ENCODE assay signal across 21 cellular contexts in the genomic region with DNA sequence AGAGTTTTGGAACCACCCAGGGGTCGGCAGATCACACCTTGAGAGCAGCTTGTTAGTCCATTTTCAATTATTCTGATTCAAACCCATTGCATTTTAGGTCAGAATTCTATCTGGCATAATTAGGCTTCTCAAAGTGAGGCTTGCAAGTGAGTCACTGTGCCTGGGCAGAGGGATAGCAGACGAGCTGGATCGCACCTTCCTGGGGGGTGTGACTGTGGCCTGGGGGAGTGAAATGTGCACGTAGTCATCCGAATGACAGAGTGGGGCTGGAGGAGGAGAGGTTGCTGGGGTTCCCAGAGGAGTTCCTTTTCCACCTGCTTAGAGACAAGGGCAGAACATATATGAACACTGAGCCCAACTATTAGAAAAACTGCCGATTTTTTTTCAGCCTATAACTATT. TPM values are rescaled to one million over a fixed set of nuclear protein-coding genes. Genes with fewer than 3 reads are reported as not detected.
"Had no signal": no experiment of that assay in that cellular context is flagged by ENCODE, and none has a peak within 500 bp of the region (broad histone marks: within the 10 kb centered on the region; RNA-seq: fewer than 3 reads in every experiment).

No MANE protein-coding gene starts in this region.

- DNase-seq: KBM-7, MV-4-11, NCI-H1048, NCI-H1105, NCI-H1417, NCI-H146, NCI-H1694 treated with DMSO at 0.1 percent for 48 hours, NCI-H1930, NCI-H2081, NCI-H2107, NCI-H2227 treated with DMSO at 0.1 percent for 48 hours, NCI-H524, NCI-H526 treated with DMSO at 0.1 percent for 48 hours, NCI-H774, Right ventricle myocardium superior, RPMI8226, SIG-M5 had no signal

- H3K4me3 ChIP-seq: SJSA1, SK-N-MC had no signal

- H3K27me3 ChIP-seq: SJSA1 had no signal

- H3K27ac ChIP-seq: SJSA1, SK-N-MC had no signal

- H3K4me1 ChIP-seq: SJSA1 had no signal

- H3K9me3 ChIP-seq: SJSA1 had no signal

RNA-seq across cellular contexts. Expression of a gene that starts 32.3 kb away (rescaled TPM):
- total RNA-seq: HT-29, LHCN-M2 had no signal
